Comparison of ENCODE assay signal across 8 cellular contexts in genomic region chr2:42127425-42128424, GRCh38. TPM values are rescaled to one million over a fixed set of nuclear protein-coding genes. Genes with fewer than 3 reads are reported as not detected.
DNase-seq lines count a peak whose midpoint lies in the region; ATAC-seq, FAIRE-seq and TF ChIP-seq lines count a peak whose summit lies in the region.

No MANE protein-coding gene starts in this region.

- no TSS peak for BruUV-seq in GM12878 (replicated peaks; lab: Mats Ljungman, UMichigan)

- H3K27me3 Mint-ChIP-seq in activated T-cell treated with anti-CD3 and anti-CD28 coated beads, Interleukin-2, amount 50 U/mL, for 72 hours (ENCODE audit: low read depth): no peaks in the 10 kb centered on the region

- peaks cover 63% of the 10 kb centered on the region for H3K4me1 ChIP-seq in GM12878 (ENCODE audit: control insufficient read depth, insufficient read depth, low read length)
- peaks cover 24 to 55% (median 32%) of the 10 kb centered on the region in 4 donors for H3K4me1 ChIP-seq in transverse colon
- H3K4me1 ChIP-seq in aorta (ENCODE audit: control insufficient read depth in 1 of 2, insufficient read depth in 2 of 2, low read length in 2 of 2): peaks cover 0 to 7% of the 10 kb centered on the region in 2 donors

- peak in 1 of 2 donors; percentile 17 for DNase-seq in activated T-cell treated with anti-CD3 and anti-CD28 coated beads, Interleukin-2, amount 50 U/mL, for 72 hours
- DNase-seq in activated T-cell treated with anti-CD3 and anti-CD28 coated beads, Interleukin-2, amount 50 U/mL, for 48 hours: no peak
- DNase-seq in GM12878 (ENCODE audit: low read depth, low spot score): peak; percentile 83
- DNase-seq in transverse colon: no peak
- no peak for DNase-seq in midbrain (lab: John Stamatoyannopoulos, UW)
- no peak for DNase-seq in brain microvascular endothelial cell
- DNase-seq in aorta: no peak

- no peaks in the 10 kb centered on the region for H4K20me1 ChIP-seq in GM12878 (ENCODE audit: control insufficient read depth, insufficient read depth)

- SMC1A ChIA-PET in GM12878 (lab: Charles Lee; ENCODE audit: uncharacterized antibody, unreplicated experiment): interaction anchor here (0.6 to 7.2 kb wide), 14 partner anchors 8 to 1438 kb away, joined by 3 to 87 read pairs (median 8); no protein-coding TSS in a partner anchor

- POLR2A ChIA-PET in GM12878 (lab: Charles Lee): interaction anchor here (0.7 to 6.6 kb wide), 9 partner anchors 10 to 1703 kb away, joined by 3 to 45 read pairs (median 5); no protein-coding TSS in a partner anchor

- H3K27me3 ChIP-seq in GM12878 (replicated peaks in 1 of 2; ENCODE audit: control insufficient read depth in 2 of 2, insufficient read depth in 2 of 2, low read length in 1 of 2) (no peaks in the 10 kb centered on the region), transverse colon (no peaks in the 10 kb centered on the region), brain microvascular endothelial cell (replicated peaks) (no peaks in the 10 kb centered on the region), aorta (ENCODE audit: control insufficient read depth in 1 of 2, insufficient read depth in 2 of 2, low read length in 1 of 2) (no peaks in the 10 kb centered on the region)

- intact Hi-C loops in GM12878 (cut with micrococcal nuclease; ENCODE audit: unreplicated experiment) (loop anchor here (1.0 kb wide), 1 partner anchor 25 kb away; no protein-coding TSS in a partner anchor), transverse colon (cut with DNase I; ENCODE audit: low total_unique reads) (no loop called here), aorta (cut with DNase I) (no loop called here)

- 0 out of 2 replicates have a peak overlapping the region, but pooled peaks have one; percentile 22 for H3K9ac ChIP-seq in GM12878 (ENCODE audit: control insufficient read depth, insufficient read depth, low read length)

- H3K36me3 Mint-ChIP-seq in activated T-cell treated with anti-CD3 and anti-CD28 coated beads, Interleukin-2, amount 50 U/mL, for 72 hours (ENCODE audit: insufficient read depth in 2 of 2): peaks cover 2 to 4% of the 10 kb centered on the region in 2 donors

- H2AFZ ChIP-seq in GM12878 (ENCODE audit: control insufficient read depth, low read depth, low read length): peak overlapping the region; percentile 46; the same call in 1 of the 2 replicates

- RAD21 ChIA-PET in GM12878 (lab: Charles Lee; ENCODE audit: unreplicated experiment): interaction anchor here (0.9 to 6.2 kb wide), 7 partner anchors 10 to 69 kb away, joined by 3 to 41 read pairs (median 21); no protein-coding TSS in a partner anchor

- TF ChIP-seq EP300 in GM12878 (IDR thresholded peaks at IDR 0.05; ENCODE audit: borderline replicate concordance in 1 of 2, control insufficient read depth in 1 of 2, low read depth in 2 of 2, low read length in 2 of 2) (peak; percentile 69 to 70; a peak in 2 of 4 replicates), transverse colon (IDR thresholded peaks at IDR 0.05; ENCODE audit: low read depth) (no peak)

- no peaks in the 10 kb centered on the region for H3K36me3 ChIP-seq in GM12878 (ENCODE audit: control insufficient read depth in 2 of 2, insufficient read depth in 2 of 2, low read length in 1 of 2)
- no peaks in the 10 kb centered on the region for H3K36me3 ChIP-seq in transverse colon
- H3K36me3 ChIP-seq in brain microvascular endothelial cell (replicated peaks): no peaks in the 10 kb centered on the region
- no peaks in the 10 kb centered on the region for H3K36me3 ChIP-seq in aorta (ENCODE audit: control insufficient read depth in 1 of 2, insufficient read depth in 2 of 2, low read length in 1 of 2)

- peak; percentile 27 for ATAC-seq in activated T-cell treated with anti-CD3 and anti-CD28 coated beads, Interleukin-2, amount 50 U/mL, for 72 hours (replicated peaks in 1 of 2)
- peak; percentile 65 for ATAC-seq in HG03103 (IDR thresholded peaks at IDR 0.05; ENCODE audit: low read depth, unreplicated experiment)
- ATAC-seq in GM12878: peak; percentile 77
- no peak for ATAC-seq in aorta (ENCODE audit: low FRiP score)

- H3K9me3 Mint-ChIP-seq in activated T-cell treated with anti-CD3 and anti-CD28 coated beads, Interleukin-2, amount 50 U/mL, for 72 hours: no peaks in the 10 kb centered on the region

- H3K27ac Mint-ChIP-seq in activated T-cell treated with anti-CD3 and anti-CD28 coated beads, Interleukin-2, amount 50 U/mL, for 72 hours: peak overlapping the region; percentile 73

- 34% methylated on average over 5 of the region's 5 CpGs for WGBS in GM12878 (ENCODE audit: insufficient coverage, insufficient replicate concordance, low lambda C conversion rate, missing lambda C conversion rate)
- 46 to 49% methylated on average over 5 of the region's 5 CpGs for WGBS in transverse colon (ENCODE audit: low coverage in 1 of 2), 2 donors
- 69 to 79% methylated on average over 5 of the region's 5 CpGs for WGBS in aorta, 2 donors

- H3K79me2 ChIP-seq in GM12878 (ENCODE audit: control insufficient read depth, insufficient read depth, low read length): no peaks in the 10 kb centered on the region

- H3K4me3 ChIP-seq in GM12878: peak overlapping the region; percentile 47
- no peak overlapping the region for H3K4me3 ChIP-seq in transverse colon
- H3K4me3 ChIP-seq in brain microvascular endothelial cell (ENCODE audit: low read depth, low read length): no peak overlapping the region
- no peak overlapping the region for H3K4me3 ChIP-seq in aorta (ENCODE audit: low read length in 2 of 2)

- peaks cover 92% of the 10 kb centered on the region for H3K4me1 Mint-ChIP-seq in activated T-cell treated with anti-CD3 and anti-CD28 coated beads, Interleukin-2, amount 50 U/mL, for 72 hours (ENCODE audit: low read depth)

- H3K27ac ChIP-seq in GM12878 (ENCODE audit: control insufficient read depth, insufficient read depth): peak overlapping the region; percentile 73
- H3K27ac ChIP-seq in transverse colon: peak overlapping the region; percentile 5 to 62 (median 50)
- no peak overlapping the region for H3K27ac ChIP-seq in brain microvascular endothelial cell
- H3K27ac ChIP-seq in aorta (ENCODE audit: low read depth in 1 of 2, low read length in 2 of 2): no peak overlapping the region

- in situ Hi-C loops in GM12878 (cut with MboI): no loop called here
- in situ Hi-C loops in transverse colon (cut with MboI; ENCODE audit: low pct_ligation_motif_present in 1 of 4, low pct_unique_long_range_greater_than_20kb in 1 of 4, low sequenced_read_pairs in 3 of 4): no loop called here
- in situ Hi-C loops in brain microvascular endothelial cell (cut with HindIII; ENCODE audit: low pct_ligation_motif_present, low sequenced_read_pairs): no loop called here

- peak; percentile 80 for FAIRE-seq in GM12878 (lab: Jason Lieb, UNC)

- TF ChIP-seq POLR2A in GM12878 (IDR thresholded peaks at IDR 0.05; ENCODE audit: low read depth, low read length): 0 out of 2 replicates have a peak, but pooled peaks have one; percentile 32
- no peak for TF ChIP-seq POLR2A in transverse colon (IDR thresholded peaks at IDR 0.05)

- H3K4me2 ChIP-seq in GM12878 (ENCODE audit: control insufficient read depth, insufficient read depth): peak overlapping the region; percentile 65

- TF ChIP-seq CTCF in GM12878 (IDR thresholded peaks at IDR 0.05 in 2 of 3, conservative IDR thresholded peaks at IDR 0.05 in 1 of 3; ENCODE audit: control insufficient read depth in 2 of 3, extremely low read depth in 1 of 3, insufficient read depth in 1 of 3, low read depth in 3 of 3, low read length in 3 of 3) (no peak), transverse colon (IDR thresholded peaks at IDR 0.05) (no peak), brain microvascular endothelial cell (IDR thresholded peaks at IDR 0.05; ENCODE audit: low read depth, low read length, missing control alignments) (no peak)

- H3K9me3 ChIP-seq in GM12878 (replicated peaks; ENCODE audit: control insufficient read depth, insufficient read depth, low read length) (no peaks in the 10 kb centered on the region), transverse colon (no peaks in the 10 kb centered on the region), aorta (ENCODE audit: control insufficient read depth, low read length) (no peaks in the 10 kb centered on the region)

- CTCF ChIA-PET in GM12878 (lab: Yijun Ruan, JAX): interaction anchor here (0.6 to 3.4 kb wide), 10 partner anchors 9 to 129 kb away, joined by 3 to 23 read pairs (median 5); no protein-coding TSS in a partner anchor

- peak overlapping the region; percentile 54 to 77 for H3K4me3 Mint-ChIP-seq in activated T-cell treated with anti-CD3 and anti-CD28 coated beads, Interleukin-2, amount 50 U/mL, for 72 hours

- TF ChIP-seq RAD21 in GM12878 (IDR thresholded peaks at IDR 0.05; ENCODE audit: insufficient read depth, low read depth, low read length): peak; percentile 28; the same call in 1 of the 2 replicates

TF ChIP-seq in GM12878, 131 proteins besides CTCF, POLR2A, EP300 and RAD21 (continues in another document):
- TF ChIP-seq EGR1 (IDR thresholded peaks at IDR 0.05; ENCODE audit: borderline replicate concordance in 1 of 2, low read depth in 2 of 2, low read length in 2 of 2): no peak
- 0 out of 2 replicates have a peak, but pooled peaks have one; percentile 35 for TF ChIP-seq DPF2 (IDR thresholded peaks at IDR 0.05)
- no peak for TF ChIP-seq HCFC1 (IDR thresholded peaks at IDR 0.05; ENCODE audit: low read length)
- peak; percentile 16; the same call in 1 of the 2 replicates for TF ChIP-seq JUNB (IDR thresholded peaks at IDR 0.05)
- 0 out of 2 replicates have a peak, but pooled peaks have one; percentile 29 for TF ChIP-seq HDAC2 (IDR thresholded peaks at IDR 0.05)

RNA-seq across cellular contexts. Expression of gene EML4, which starts 41.4 kb away (rescaled TPM):
- total RNA-seq in activated T-cell treated with anti-CD3 and anti-CD28 coated beads, Interleukin-2, amount 50 U/mL, for 72 hours: 10 to 100 TPM; 79.2 to 82.2 TPM
- total RNA-seq in GM12878 (2013; cell fraction: nucleolus; rRNA removed): 180 and 187 TPM in 2 replicates
- total RNA-seq in GM12878 (2014; rRNA removed): 70.9 and 82.6 TPM in 2 replicates
- total RNA-seq in GM12878 (2014; rRNA removed; fragmentation: Illumina TruSeq; extraction: Trizol): 82.9 and 83.6 TPM in 2 replicates
- total RNA-seq in GM12878 (2021): 80.9 and 91.3 TPM in 2 replicates
- 23.3 TPM for polyA plus RNA-seq in GM12878 (2011; ENCODE audit: low read depth)
- 85.1 and 110 TPM in 2 replicates for polyA plus RNA-seq in GM12878 (2011; rRNA removed)
- 35.9 and 42.7 TPM in 2 replicates for polyA plus RNA-seq in GM12878 (2011; cell fraction: cytosol; rRNA removed)
- 68.7 and 75.4 TPM in 2 replicates for polyA plus RNA-seq in GM12878 (2011; cell fraction: nucleus; rRNA removed)
- 29.2 and 32.3 TPM in 2 replicates for polyA plus RNA-seq in GM12878 (2012)
- polyA plus RNA-seq in GM12878 (2014; fragmentation: Illumina TruSeq; extraction: Trizol): 78.5 and 95.8 TPM in 2 replicates
- 10 to 100 TPM; 23.1 to 30.8 TPM for polyA plus RNA-seq in GM12878 (2014; fragmentation: Nextera tagmentation; extraction: Ambion mirVana)
- 49.6 and 54.1 TPM in 2 replicates for polyA plus RNA-seq in GM12878 (2014; rRNA removed)
- 10 to 100 TPM; 76.2 to 87.0 TPM for polyA plus RNA-seq in GM12878 (2016; fragmentation: Nextera tagmentation; extraction: Ambion mirVana)
- polyA minus RNA-seq in GM12878 (2011; rRNA and poly(A)+ RNA removed): 97.9 and 138 TPM in 2 replicates
- polyA minus RNA-seq in GM12878 (2011; cell fraction: cytosol; rRNA and poly(A)+ RNA removed): 23.4 and 35.6 TPM in 2 replicates
- 58.8 and 107 TPM in 2 replicates for polyA minus RNA-seq in GM12878 (2011; cell fraction: nucleus; rRNA and poly(A)+ RNA removed)
- total RNA-seq in transverse colon: 10 to 100 TPM; 49.7 to 91.5 (median 67.5) TPM
- 10 to 100 TPM; 41.9 to 51.9 TPM for total RNA-seq in aorta
- 10 to 100 TPM in 1 of 2 donors, 1 to 10 TPM in 1; 9.6 to 19.7 TPM for polyA plus RNA-seq in aorta

Comparison
In these comparisons a context has a peak if more than half of its experiments do, and no peak if none do; other contexts are left out.
1. H3K27ac ChIP-seq: peak in GM12878 (single experiment) and transverse colon (4 of 4); none in brain microvascular endothelial cell (single experiment) and aorta (0 of 2).